9 cellular contexts compared by ENCODE assay signal in genomic region chr10:13271552-13272163, GRCh38. TPM values are rescaled to one million over a fixed set of nuclear protein-coding genes. Genes with fewer than 3 reads are reported as not detected.
A peak's percentile ranks its signal among the peaks of the same experiment; 100 is the strongest.
DNase-seq lines count a peak whose midpoint lies in the region; ATAC-seq and TF ChIP-seq lines count a peak whose summit lies in the region.
"Had no signal": no experiment of that assay in that cellular context is flagged by ENCODE, and none has a peak within 500 bp of the region (broad histone marks: within the 10 kb centered on the region; RNA-seq: fewer than 3 reads in every experiment).

No MANE protein-coding gene starts in this region.

- H3K4me3 ChIP-seq in AG04450 (ENCODE audit: low read depth, low read length) (no peak overlapping the region), KMS-11 (IDR thresholded peaks at IDR 0.05; ENCODE audit: insufficient read depth, low read depth, low read length) (no peak overlapping the region), tibial artery (peak overlapping the region; percentile 2 to 19)
- H3K4me3 ChIP-seq in effector memory CD4-positive, alpha-beta T cell (ENCODE audit: insufficient read depth, low read depth, low read length, poor library complexity, severe bottlenecking) = no peak overlapping the region

- H3K27me3 ChIP-seq in AG04450 (ENCODE audit: control insufficient read depth, insufficient read depth, low read length) = no peaks in the 10 kb centered on the region
- H3K27me3 ChIP-seq in KMS-11 (ENCODE audit: insufficient read depth, low read depth) = no peaks in the 10 kb centered on the region
- no peaks in the 10 kb centered on the region for H3K27me3 ChIP-seq in effector memory CD4-positive, alpha-beta T cell (replicated peaks; ENCODE audit: control insufficient read depth, insufficient read depth, low read length, poor library complexity, severe bottlenecking)
- no peaks in the 10 kb centered on the region for H3K27me3 ChIP-seq in tibial artery

- DNase-seq in AG04450 (ENCODE audit: low read depth, low spot score) (no peak), tibial artery (peak; percentile 28 to 74)
- DNase-seq in activated CD4-positive, alpha-beta T cell treated with anti-CD3 and anti-CD28 coated beads, Interleukin-2, amount 10 ng/mL, durations not matched to agents 24 days and 14 days = peak; percentile 83
- peak; percentile 21 to 48 (median 27) for DNase-seq in effector memory CD4-positive, alpha-beta T cell
- DNase-seq in naive thymus-derived CD8-positive, alpha-beta T cell = peak; percentile 29 to 74 (median 42)

- H3K9me3 ChIP-seq in AG04450 (ENCODE audit: control insufficient read depth, insufficient read depth, low read length) (no peaks in the 10 kb centered on the region), tibial artery (no peaks in the 10 kb centered on the region)
- no peaks in the 10 kb centered on the region for H3K9me3 ChIP-seq in effector memory CD4-positive, alpha-beta T cell (ENCODE audit: control insufficient read depth, low read length)

- no peaks in the 10 kb centered on the region for H3K36me3 ChIP-seq in KMS-11 (ENCODE audit: insufficient read depth)
- H3K36me3 ChIP-seq in effector memory CD4-positive, alpha-beta T cell (ENCODE audit: control insufficient read depth, insufficient read depth, low read length) = no peaks in the 10 kb centered on the region
- H3K36me3 ChIP-seq in tibial artery = no peaks in the 10 kb centered on the region

- no peak overlapping the region for H3K27ac Mint-ChIP-seq in activated CD4-positive, alpha-beta T cell treated with anti-CD3 and anti-CD28 coated beads, Interleukin-2, amount 10 ng/mL, durations not matched to agents 24 days and 14 days
- H3K27ac Mint-ChIP-seq in naive thymus-derived CD8-positive, alpha-beta T cell = peak overlapping the region in 6 of 10 donors; percentile 43 to 87 (median 72)

- no peaks in the 10 kb centered on the region for H3K36me3 Mint-ChIP-seq in activated CD4-positive, alpha-beta T cell treated with anti-CD3 and anti-CD28 coated beads, Interleukin-2, amount 10 ng/mL, durations not matched to agents 24 days and 14 days (ENCODE audit: low read depth)
- no peaks in the 10 kb centered on the region for H3K36me3 Mint-ChIP-seq in naive thymus-derived CD8-positive, alpha-beta T cell

- peak; percentile 57 for TF ChIP-seq CTCF in AG04450 (IDR thresholded peaks at IDR 0.05; ENCODE audit: low read depth, low read length)
- peak; percentile 90 for TF ChIP-seq CTCF in KMS-11 (conservative IDR thresholded peaks at IDR 0.05; ENCODE audit: low read depth, low read length)
- TF ChIP-seq CTCF in tibial artery (IDR thresholded peaks at IDR 0.05) = no peak

- H2AFZ ChIP-seq in KMS-11 (ENCODE audit: low read depth) = peak overlapping the region; percentile 87

- H3K4me1 Mint-ChIP-seq in activated CD4-positive, alpha-beta T cell treated with anti-CD3 and anti-CD28 coated beads, Interleukin-2, amount 10 ng/mL, durations not matched to agents 24 days and 14 days = peaks cover 4% of the 10 kb centered on the region
- H3K4me1 Mint-ChIP-seq in naive thymus-derived CD8-positive, alpha-beta T cell = peaks cover 3 to 13% (median 8%) of the 10 kb centered on the region in 4 donors

- H3K4me1 ChIP-seq in KMS-11 (ENCODE audit: low read depth, poor library complexity, severe bottlenecking) (peaks cover 26% of the 10 kb centered on the region), tibial artery (peaks cover 0 to 24% (median 11%) of the 10 kb centered on the region in 4 donors)
- H3K4me1 ChIP-seq in effector memory CD4-positive, alpha-beta T cell (ENCODE audit: control insufficient read depth, insufficient read depth, low read length, poor library complexity, severe bottlenecking) = no peaks in the 10 kb centered on the region

- no peaks in the 10 kb centered on the region for H3K79me2 ChIP-seq in KMS-11 (ENCODE audit: insufficient read depth, low read depth)

- H3K9me3 Mint-ChIP-seq in activated CD4-positive, alpha-beta T cell treated with anti-CD3 and anti-CD28 coated beads, Interleukin-2, amount 10 ng/mL, durations not matched to agents 24 days and 14 days = no peaks in the 10 kb centered on the region
- H3K9me3 Mint-ChIP-seq in naive thymus-derived CD8-positive, alpha-beta T cell = no peaks in the 10 kb centered on the region

- H3K4me3 Mint-ChIP-seq in activated CD4-positive, alpha-beta T cell treated with anti-CD3 and anti-CD28 coated beads, Interleukin-2, amount 10 ng/mL, durations not matched to agents 24 days and 14 days = no peak overlapping the region
- H3K4me3 Mint-ChIP-seq in naive thymus-derived CD8-positive, alpha-beta T cell = peak overlapping the region in 1 of 10 donors; percentile 6

- H3K9ac ChIP-seq in KMS-11 = peak overlapping the region; percentile 77

- H3K27me3 Mint-ChIP-seq in activated CD4-positive, alpha-beta T cell treated with anti-CD3 and anti-CD28 coated beads, Interleukin-2, amount 10 ng/mL, durations not matched to agents 24 days and 14 days = no peaks in the 10 kb centered on the region
- no peaks in the 10 kb centered on the region for H3K27me3 Mint-ChIP-seq in naive thymus-derived CD8-positive, alpha-beta T cell

- peak; percentile 82 for ATAC-seq in GM18858 (IDR thresholded peaks at IDR 0.05; ENCODE audit: unreplicated experiment)
- peak; percentile 76 to 79 for ATAC-seq in naive thymus-derived CD8-positive, alpha-beta T cell
- ATAC-seq in HG02884 (IDR thresholded peaks at IDR 0.05; ENCODE audit: unreplicated experiment) = no peak

- POLR2A ChIA-PET in AG04450 (lab: Yijun Ruan, JAX) = interaction anchor here (1.1 kb wide), 1 partner anchor 31 kb away, joined by 4 read pairs; no protein-coding TSS in a partner anchor
- POLR2A ChIA-PET in naive thymus-derived CD8-positive, alpha-beta T cell (lab: Charles Lee) = interaction anchor here (0.6 to 1.7 kb wide), 2 partner anchors 30 to 80 kb away, joined by 4 to 5 read pairs; no protein-coding TSS in a partner anchor

- no peaks in the 10 kb centered on the region for H4K20me1 ChIP-seq in KMS-11 (ENCODE audit: insufficient read depth)

- H3K27ac ChIP-seq in AG04450 (ENCODE audit: low read depth, low read length) = no peak overlapping the region
- peak overlapping the region; percentile 84 for H3K27ac ChIP-seq in KMS-11
- no peak overlapping the region for H3K27ac ChIP-seq in effector memory CD4-positive, alpha-beta T cell (ENCODE audit: insufficient read depth, low read length, poor library complexity, severe bottlenecking)
- H3K27ac ChIP-seq in tibial artery = peak overlapping the region in 1 of 2 donors; percentile 54

- peak overlapping the region; percentile 55 for H3K4me2 ChIP-seq in KMS-11

- CTCF ChIA-PET in AG04450 (lab: Charles Lee) = interaction anchor here (1.0 to 2.8 kb wide), 3 partner anchors 31 to 163 kb away, joined by 3 to 16 read pairs (median 15); no protein-coding TSS in a partner anchor

- intact Hi-C loops in activated CD4-positive, alpha-beta T cell treated with anti-CD3 and anti-CD28 coated beads, Interleukin-2, amount 10 ng/mL, durations not matched to agents 24 days and 14 days (cut with micrococcal nuclease) = no loop called here
- intact Hi-C loops in tibial artery (cut with DNase I; ENCODE audit: low total_unique reads) = no loop called here

RNA-seq across cellular contexts. Expression of gene PHYH, which starts 28.2 kb away (rescaled TPM):
- 15.3 and 16.7 TPM in 2 replicates for polyA plus RNA-seq in AG04450 (2011; rRNA removed)
- polyA minus RNA-seq in AG04450 (2011; rRNA and poly(A)+ RNA removed) = 3.3 and 3.7 TPM in 2 replicates
- total RNA-seq in activated CD4-positive, alpha-beta T cell treated with anti-CD3 and anti-CD28 coated beads, Interleukin-2, amount 10 ng/mL, durations not matched to agents 24 days and 14 days = 12.8 and 15.9 TPM in 2 replicates
- 10 to 100 TPM; 17.3 to 18.6 TPM for total RNA-seq in naive thymus-derived CD8-positive, alpha-beta T cell
- 10 to 100 TPM; 17.6 to 20.5 (median 20.1) TPM for polyA plus RNA-seq in naive thymus-derived CD8-positive, alpha-beta T cell

RNA-seq across cellular contexts. Expression of gene UCMA, which starts 37.5 kb away (rescaled TPM):
- polyA plus RNA-seq in AG04450 (2011; rRNA removed) = not detected in 2 replicates
- polyA minus RNA-seq in AG04450 (2011; rRNA and poly(A)+ RNA removed) = not detected in 2 replicates
- not detected in 2 replicates for total RNA-seq in activated CD4-positive, alpha-beta T cell treated with anti-CD3 and anti-CD28 coated beads, Interleukin-2, amount 10 ng/mL, durations not matched to agents 24 days and 14 days
- not detected for total RNA-seq in naive thymus-derived CD8-positive, alpha-beta T cell
- not detected for polyA plus RNA-seq in naive thymus-derived CD8-positive, alpha-beta T cell
- total RNA-seq: mononuclear cell had no signal

Comparison
In these comparisons a context has a peak if more than half of its experiments do, and no peak if none do; other contexts are left out.
1. H3K4me3 ChIP-seq: peak in tibial artery (2 of 2); none in AG04450 (single experiment), KMS-11 (single experiment) and effector memory CD4-positive, alpha-beta T cell (single experiment).
2. CTCF ChIP-seq: peak in AG04450 (single experiment) and KMS-11 (single experiment); none in tibial artery (0 of 2).